Comparison of ENCODE assay signal across 15 cellular contexts in genomic region chr20:32767418-32768198, GRCh38.
"Had no signal": no experiment of that assay in that cellular context is flagged by ENCODE, and none has a peak within 500 bp of the region (broad histone marks: within the 10 kb centered on the region; RNA-seq: fewer than 3 reads in every experiment).

No MANE protein-coding gene starts in this region.

- H3K36me3 Mint-ChIP-seq: naive B cell; stimulated activated memory B cell treated with anti-CD40 and anti-IgM and Interleukin-4, amounts not matched to agents 10 μg/mL and 1 μg/mL and 100 μg/mL, for 72 hours had no signal

- H3K27ac ChIP-seq: gastrocnemius medialis, heart right ventricle, tibial artery, uterus had no signal

- DNase-seq: activated naive CD4-positive, alpha-beta T cell; activated naive CD8-positive, alpha-beta T cell treated with anti-CD3 and anti-CD28 coated beads, Interleukin-2, amount 50 U/mL, for 24 hours; activated T-cell treated with anti-CD3 and anti-CD28 coated beads for 4 hours; gastrocnemius medialis; heart right ventricle; left colon; naive B cell; nucleus accumbens; retina; T-helper 9 cell; tibial artery; uterus had no signal

- H3K27me3 ChIP-seq: gastrocnemius medialis, tibial artery, uterus had no signal

- ATAC-seq: activated CD4-positive, CD25-positive, alpha-beta regulatory T cell treated with anti-CD3 and anti-CD28 coated beads, Interleukin-2, amount 50 U/mL, for 24 hours; activated naive CD8-positive, alpha-beta T cell treated with anti-CD3 and anti-CD28 coated beads, Interleukin-2, amount 50 U/mL, for 24 hours; gastrocnemius medialis; heart right ventricle; left colon; stimulated activated memory B cell treated with anti-CD40 and anti-IgM and Interleukin-4, amounts not matched to agents 10 μg/mL and 1 μg/mL and 100 μg/mL, for 72 hours had no signal

- H3K4me3 ChIP-seq: gastrocnemius medialis, heart right ventricle, lung, tibial artery, uterus had no signal

- H3K36me3 ChIP-seq: gastrocnemius medialis, heart right ventricle, tibial artery, uterus had no signal

- H3K27ac Mint-ChIP-seq: activated naive CD8-positive, alpha-beta T cell treated with anti-CD3 and anti-CD28 coated beads, Interleukin-2, amount 50 U/mL, for 24 hours; stimulated activated memory B cell treated with anti-CD40 and anti-IgM and Interleukin-4, amounts not matched to agents 10 μg/mL and 1 μg/mL and 100 μg/mL, for 72 hours had no signal

- H3K4me3 Mint-ChIP-seq: activated naive CD8-positive, alpha-beta T cell treated with anti-CD3 and anti-CD28 coated beads, Interleukin-2, amount 50 U/mL, for 24 hours; naive B cell; stimulated activated memory B cell treated with anti-CD40 and anti-IgM and Interleukin-4, amounts not matched to agents 10 μg/mL and 1 μg/mL and 100 μg/mL, for 72 hours had no signal

- H3K9me3 ChIP-seq: gastrocnemius medialis, heart right ventricle, tibial artery, uterus had no signal

- H3K9me3 Mint-ChIP-seq: activated naive CD8-positive, alpha-beta T cell treated with anti-CD3 and anti-CD28 coated beads, Interleukin-2, amount 50 U/mL, for 24 hours; naive B cell; stimulated activated memory B cell treated with anti-CD40 and anti-IgM and Interleukin-4, amounts not matched to agents 10 μg/mL and 1 μg/mL and 100 μg/mL, for 72 hours had no signal
